Comparison of ENCODE assay signal across 1 cellular context in genomic region chr10:80408198-80409085, GRCh38.
TF ChIP-seq lines count a peak whose summit lies in the region.

Gene PRXL2A (plus strand): TSS chr10:80408551. CDS start chr10:80420468, 11,917 bp downstream.

TF ChIP-seq in HepG2, 621 proteins besides CTCF, POLR2A, EP300 and RAD21 (continued from another document and continues in another):
- TF ChIP-seq MED8 (CRISPR knock-in tag; IDR thresholded peaks at IDR 0.05; ENCODE audit: insufficient replicate concordance) (peak; percentile 84), ZNF841 (CRISPR knock-in tag; IDR thresholded peaks at IDR 0.05; ENCODE audit: borderline replicate concordance) (no peak), ZNF652 (CRISPR knock-in tag; IDR thresholded peaks at IDR 0.05; ENCODE audit: borderline replicate concordance, low read depth) (no peak), HIVEP1 (CRISPR knock-in tag; IDR thresholded peaks at IDR 0.05) (peak; percentile 26; the same call in 1 of the 2 replicates), ETV5 (CRISPR knock-in tag; IDR thresholded peaks at IDR 0.05; ENCODE audit: borderline replicate concordance) (peak; percentile 56; the same call in 1 of the 2 replicates), PRMT3 (CRISPR knock-in tag; IDR thresholded peaks at IDR 0.05; ENCODE audit: borderline replicate concordance, low read depth) (peak; percentile 66; the same call in 1 of the 2 replicates), ZNF576 (CRISPR knock-in tag; IDR thresholded peaks at IDR 0.05) (peak; percentile 52; the same call in 1 of the 2 replicates), CC2D1A (CRISPR knock-in tag; IDR thresholded peaks at IDR 0.05) (no peak), ZNF30 (CRISPR knock-in tag; IDR thresholded peaks at IDR 0.05) (no peak), GTF2F1 (IDR thresholded peaks at IDR 0.05; ENCODE audit: low read length) (no peak), SMAD9 (CRISPR knock-in tag; IDR thresholded peaks at IDR 0.05) (no peak), SMARCC2 (IDR thresholded peaks at IDR 0.05) (no peak), SALL2 (CRISPR knock-in tag; IDR thresholded peaks at IDR 0.05) (no peak), IRF2 (CRISPR knock-in tag; IDR thresholded peaks at IDR 0.05) (no peak; the same call in 1 of the 2 replicates), ZSCAN25 (CRISPR knock-in tag; IDR thresholded peaks at IDR 0.05) (peak; percentile 66), CCDC6 (CRISPR knock-in tag; IDR thresholded peaks at IDR 0.05) (peak; percentile 87; the same call in 1 of the 2 replicates), HNF4A (CRISPR knock-in tag; IDR thresholded peaks at IDR 0.05) (peak; percentile 40; the same call in 1 of the 2 replicates), SIX1 (CRISPR knock-in tag; IDR thresholded peaks at IDR 0.05; ENCODE audit: borderline replicate concordance) (0 out of 2 replicates have a peak, but pooled peaks have one; percentile 27), KDM2A (CRISPR knock-in tag; IDR thresholded peaks at IDR 0.05; ENCODE audit: borderline replicate concordance, low read depth) (0 out of 2 replicates have a peak, but pooled peaks have one; percentile 65), TOPORS (CRISPR knock-in tag; IDR thresholded peaks at IDR 0.05) (peak; percentile 59), E2F1 (CRISPR knock-in tag; IDR thresholded peaks at IDR 0.05) (peak; percentile 62; the same call in 1 of the 2 replicates), ZBTB20 (CRISPR knock-in tag; IDR thresholded peaks at IDR 0.05; ENCODE audit: borderline replicate concordance, low read depth) (no peak), MXD4 (CRISPR knock-in tag; IDR thresholded peaks at IDR 0.05) (peak; percentile 67; the same call in 1 of the 2 replicates), TCF12 (IDR thresholded peaks at IDR 0.05) (no peak), TCF12 (CRISPR knock-in tag; IDR thresholded peaks at IDR 0.05) (peak; percentile 88), ZNF549 (CRISPR knock-in tag; IDR thresholded peaks at IDR 0.05) (peak; percentile 61; the same call in 1 of the 2 replicates), PCBP1 (IDR thresholded peaks at IDR 0.05; ENCODE audit: borderline replicate concordance, low read depth, low read length) (0 out of 2 replicates have a peak, but pooled peaks have one; percentile 21), MEIS2 (CRISPR knock-in tag; IDR thresholded peaks at IDR 0.05) (peak; percentile 68; the same call in 1 of the 2 replicates), ZKSCAN5 (CRISPR knock-in tag; IDR thresholded peaks at IDR 0.05) (no peak), GZF1 (CRISPR knock-in tag; IDR thresholded peaks at IDR 0.05) (peak; percentile 52; the same call in 1 of the 2 replicates), ESRRA (CRISPR knock-in tag; IDR thresholded peaks at IDR 0.05; ENCODE audit: low read depth) (no peak; the same call in 1 of the 2 replicates), KMT2A (CRISPR knock-in tag; IDR thresholded peaks at IDR 0.05) (0 out of 2 replicates have a peak, but pooled peaks have one; percentile 44), MTA3 (CRISPR knock-in tag; IDR thresholded peaks at IDR 0.05) (no peak), PITX1 (CRISPR knock-in tag; IDR thresholded peaks at IDR 0.05) (peak; percentile 34; the same call in 1 of the 2 replicates), CENPT (CRISPR knock-in tag; IDR thresholded peaks at IDR 0.05; ENCODE audit: low read depth) (0 out of 2 replicates have a peak, but pooled peaks have one; percentile 29), MTF1 (CRISPR knock-in tag; IDR thresholded peaks at IDR 0.05) (peak; percentile 23; the same call in 1 of the 2 replicates), HDAC2 (CRISPR knock-in tag; IDR thresholded peaks at IDR 0.05) (no peak), STAG1 (CRISPR knock-in tag; IDR thresholded peaks at IDR 0.05) (peak; percentile 18; the same call in 1 of the 2 replicates), SATB2 (CRISPR knock-in tag; IDR thresholded peaks at IDR 0.05) (peak; percentile 60; the same call in 1 of the 2 replicates), MYNN (CRISPR knock-in tag; IDR thresholded peaks at IDR 0.05; ENCODE audit: low read depth) (no peak), PHF21A (CRISPR knock-in tag; IDR thresholded peaks at IDR 0.05) (peak; percentile 54), BRD4 (CRISPR knock-in tag; IDR thresholded peaks at IDR 0.05) (peak; percentile 89), ZC3H13 (CRISPR knock-in tag; IDR thresholded peaks at IDR 0.05) (no peak; the same call in none of the 2 replicates)
- TF ChIP-seq, protein P1, sequence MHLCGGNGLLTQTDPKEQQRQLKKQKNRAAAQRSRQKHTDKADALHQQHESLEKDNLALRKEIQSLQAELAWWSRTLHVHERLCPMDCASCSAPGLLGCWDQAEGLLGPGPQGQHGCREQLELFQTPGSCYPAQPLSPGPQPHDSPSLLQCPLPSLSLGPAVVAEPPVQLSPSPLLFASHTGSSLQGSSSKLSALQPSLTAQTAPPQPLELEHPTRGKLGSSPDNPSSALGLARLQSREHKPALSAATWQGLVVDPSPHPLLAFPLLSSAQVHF (CRISPR knock-in tag; IDR thresholded peaks at IDR 0.05): peak; percentile 88
- TF ChIP-seq, protein P2, sequence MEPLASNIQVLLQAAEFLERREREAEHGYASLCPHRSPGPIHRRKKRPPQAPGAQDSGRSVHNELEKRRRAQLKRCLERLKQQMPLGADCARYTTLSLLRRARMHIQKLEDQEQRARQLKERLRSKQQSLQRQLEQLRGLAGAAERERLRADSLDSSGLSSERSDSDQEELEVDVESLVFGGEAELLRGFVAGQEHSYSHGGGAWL (CRISPR knock-in tag; IDR thresholded peaks at IDR 0.05): 0 out of 2 replicates have a peak, but pooled peaks have one; percentile 60
- TF ChIP-seq, protein P3, sequence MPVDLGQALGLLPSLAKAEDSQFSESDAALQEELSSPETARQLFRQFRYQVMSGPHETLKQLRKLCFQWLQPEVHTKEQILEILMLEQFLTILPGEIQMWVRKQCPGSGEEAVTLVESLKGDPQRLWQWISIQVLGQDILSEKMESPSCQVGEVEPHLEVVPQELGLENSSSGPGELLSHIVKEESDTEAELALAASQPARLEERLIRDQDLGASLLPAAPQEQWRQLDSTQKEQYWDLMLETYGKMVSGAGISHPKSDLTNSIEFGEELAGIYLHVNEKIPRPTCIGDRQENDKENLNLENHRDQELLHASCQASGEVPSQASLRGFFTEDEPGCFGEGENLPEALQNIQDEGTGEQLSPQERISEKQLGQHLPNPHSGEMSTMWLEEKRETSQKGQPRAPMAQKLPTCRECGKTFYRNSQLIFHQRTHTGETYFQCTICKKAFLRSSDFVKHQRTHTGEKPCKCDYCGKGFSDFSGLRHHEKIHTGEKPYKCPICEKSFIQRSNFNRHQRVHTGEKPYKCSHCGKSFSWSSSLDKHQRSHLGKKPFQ (CRISPR knock-in tag; IDR thresholded peaks at IDR 0.05; ENCODE audit: insufficient replicate concordance): peak; percentile 5
- TF ChIP-seq, protein P4, sequence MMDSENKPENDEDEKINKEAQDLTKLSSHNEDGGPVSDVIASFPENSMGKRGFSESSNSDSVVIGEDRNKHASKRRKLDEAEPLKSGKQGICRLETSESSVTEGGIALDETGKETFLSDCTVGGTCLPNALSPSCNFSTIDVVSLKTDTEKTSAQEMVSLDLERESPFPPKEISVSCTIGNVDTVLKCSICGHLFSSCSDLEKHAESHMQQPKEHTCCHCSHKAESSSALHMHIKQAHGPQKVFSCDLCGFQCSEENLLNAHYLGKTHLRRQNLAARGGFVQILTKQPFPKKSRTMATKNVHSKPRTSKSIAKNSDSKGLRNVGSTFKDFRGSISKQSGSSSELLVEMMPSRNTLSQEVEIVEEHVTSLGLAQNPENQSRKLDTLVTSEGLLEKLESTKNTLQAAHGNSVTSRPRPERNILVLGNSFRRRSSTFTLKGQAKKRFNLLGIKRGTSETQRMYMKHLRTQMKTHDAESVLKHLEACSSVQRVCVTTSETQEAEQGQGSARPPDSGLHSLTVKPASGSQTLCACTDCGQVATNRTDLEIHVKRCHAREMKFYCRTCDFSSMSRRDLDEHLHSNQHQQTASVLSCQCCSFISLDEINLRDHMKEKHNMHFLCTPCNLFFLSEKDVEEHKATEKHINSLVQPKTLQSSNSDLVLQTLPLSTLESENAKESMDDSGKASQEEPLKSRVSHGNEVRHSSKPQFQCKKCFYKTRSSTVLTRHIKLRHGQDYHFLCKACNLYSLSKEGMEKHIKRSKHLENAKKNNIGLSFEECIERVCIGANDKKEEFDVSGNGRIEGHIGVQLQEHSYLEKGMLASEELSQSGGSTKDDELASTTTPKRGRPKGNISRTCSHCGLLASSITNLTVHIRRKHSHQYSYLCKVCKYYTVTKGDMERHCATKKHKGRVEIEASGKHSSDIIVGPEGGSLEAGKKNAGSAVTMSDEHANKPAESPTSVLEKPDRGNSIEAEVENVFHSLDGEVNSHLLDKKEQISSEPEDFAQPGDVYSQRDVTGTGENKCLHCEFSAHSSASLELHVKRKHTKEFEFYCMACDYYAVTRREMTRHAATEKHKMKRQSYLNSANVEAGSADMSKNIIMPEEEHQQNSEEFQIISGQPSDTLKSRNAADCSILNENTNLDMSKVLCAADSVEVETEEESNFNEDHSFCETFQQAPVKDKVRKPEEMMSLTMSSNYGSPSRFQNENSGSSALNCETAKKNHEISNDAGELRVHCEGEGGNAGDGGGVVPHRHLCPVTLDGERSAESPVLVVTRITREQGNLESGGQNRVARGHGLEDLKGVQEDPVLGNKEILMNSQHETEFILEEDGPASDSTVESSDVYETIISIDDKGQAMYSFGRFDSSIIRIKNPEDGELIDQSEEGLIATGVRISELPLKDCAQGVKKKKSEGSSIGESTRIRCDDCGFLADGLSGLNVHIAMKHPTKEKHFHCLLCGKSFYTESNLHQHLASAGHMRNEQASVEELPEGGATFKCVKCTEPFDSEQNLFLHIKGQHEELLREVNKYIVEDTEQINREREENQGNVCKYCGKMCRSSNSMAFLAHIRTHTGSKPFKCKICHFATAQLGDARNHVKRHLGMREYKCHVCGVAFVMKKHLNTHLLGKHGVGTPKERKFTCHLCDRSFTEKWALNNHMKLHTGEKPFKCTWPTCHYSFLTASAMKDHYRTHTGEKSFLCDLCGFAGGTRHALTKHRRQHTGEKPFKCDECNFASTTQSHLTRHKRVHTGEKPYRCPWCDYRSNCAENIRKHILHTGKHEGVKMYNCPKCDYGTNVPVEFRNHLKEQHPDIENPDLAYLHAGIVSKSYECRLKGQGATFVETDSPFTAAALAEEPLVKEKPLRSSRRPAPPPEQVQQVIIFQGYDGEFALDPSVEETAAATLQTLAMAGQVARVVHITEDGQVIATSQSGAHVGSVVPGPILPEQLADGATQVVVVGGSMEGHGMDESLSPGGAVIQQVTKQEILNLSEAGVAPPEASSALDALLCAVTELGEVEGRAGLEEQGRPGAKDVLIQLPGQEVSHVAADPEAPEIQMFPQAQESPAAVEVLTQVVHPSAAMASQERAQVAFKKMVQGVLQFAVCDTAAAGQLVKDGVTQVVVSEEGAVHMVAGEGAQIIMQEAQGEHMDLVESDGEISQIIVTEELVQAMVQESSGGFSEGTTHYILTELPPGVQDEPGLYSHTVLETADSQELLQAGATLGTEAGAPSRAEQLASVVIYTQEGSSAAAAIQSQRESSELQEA (CRISPR knock-in tag; IDR thresholded peaks at IDR 0.05; ENCODE audit: not compliant biosample characterization): peak; percentile 91
- TF ChIP-seq, protein P5, sequence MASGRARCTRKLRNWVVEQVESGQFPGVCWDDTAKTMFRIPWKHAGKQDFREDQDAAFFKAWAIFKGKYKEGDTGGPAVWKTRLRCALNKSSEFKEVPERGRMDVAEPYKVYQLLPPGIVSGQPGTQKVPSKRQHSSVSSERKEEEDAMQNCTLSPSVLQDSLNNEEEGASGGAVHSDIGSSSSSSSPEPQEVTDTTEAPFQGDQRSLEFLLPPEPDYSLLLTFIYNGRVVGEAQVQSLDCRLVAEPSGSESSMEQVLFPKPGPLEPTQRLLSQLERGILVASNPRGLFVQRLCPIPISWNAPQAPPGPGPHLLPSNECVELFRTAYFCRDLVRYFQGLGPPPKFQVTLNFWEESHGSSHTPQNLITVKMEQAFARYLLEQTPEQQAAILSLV (CRISPR knock-in tag; IDR thresholded peaks at IDR 0.05; ENCODE audit: borderline replicate concordance): 0 out of 2 replicates have a peak, but pooled peaks have one; percentile 31
- TF ChIP-seq, protein P6, sequence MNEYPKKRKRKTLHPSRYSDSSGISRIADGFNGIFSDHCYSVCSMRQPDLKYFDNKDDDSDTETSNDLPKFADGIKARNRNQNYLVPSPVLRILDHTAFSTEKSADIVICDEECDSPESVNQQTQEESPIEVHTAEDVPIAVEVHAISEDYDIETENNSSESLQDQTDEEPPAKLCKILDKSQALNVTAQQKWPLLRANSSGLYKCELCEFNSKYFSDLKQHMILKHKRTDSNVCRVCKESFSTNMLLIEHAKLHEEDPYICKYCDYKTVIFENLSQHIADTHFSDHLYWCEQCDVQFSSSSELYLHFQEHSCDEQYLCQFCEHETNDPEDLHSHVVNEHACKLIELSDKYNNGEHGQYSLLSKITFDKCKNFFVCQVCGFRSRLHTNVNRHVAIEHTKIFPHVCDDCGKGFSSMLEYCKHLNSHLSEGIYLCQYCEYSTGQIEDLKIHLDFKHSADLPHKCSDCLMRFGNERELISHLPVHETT (CRISPR knock-in tag; conservative IDR thresholded peaks at IDR 0.05): peak; percentile 86
- TF ChIP-seq, protein P7, sequence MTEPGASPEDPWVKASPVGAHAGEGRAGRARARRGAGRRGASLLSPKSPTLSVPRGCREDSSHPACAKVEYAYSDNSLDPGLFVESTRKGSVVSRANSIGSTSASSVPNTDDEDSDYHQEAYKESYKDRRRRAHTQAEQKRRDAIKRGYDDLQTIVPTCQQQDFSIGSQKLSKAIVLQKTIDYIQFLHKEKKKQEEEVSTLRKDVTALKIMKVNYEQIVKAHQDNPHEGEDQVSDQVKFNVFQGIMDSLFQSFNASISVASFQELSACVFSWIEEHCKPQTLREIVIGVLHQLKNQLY (CRISPR knock-in tag; IDR thresholded peaks at IDR 0.05): peak; percentile 21; the same call in 1 of the 2 replicates
- TF ChIP-seq, protein P8, sequence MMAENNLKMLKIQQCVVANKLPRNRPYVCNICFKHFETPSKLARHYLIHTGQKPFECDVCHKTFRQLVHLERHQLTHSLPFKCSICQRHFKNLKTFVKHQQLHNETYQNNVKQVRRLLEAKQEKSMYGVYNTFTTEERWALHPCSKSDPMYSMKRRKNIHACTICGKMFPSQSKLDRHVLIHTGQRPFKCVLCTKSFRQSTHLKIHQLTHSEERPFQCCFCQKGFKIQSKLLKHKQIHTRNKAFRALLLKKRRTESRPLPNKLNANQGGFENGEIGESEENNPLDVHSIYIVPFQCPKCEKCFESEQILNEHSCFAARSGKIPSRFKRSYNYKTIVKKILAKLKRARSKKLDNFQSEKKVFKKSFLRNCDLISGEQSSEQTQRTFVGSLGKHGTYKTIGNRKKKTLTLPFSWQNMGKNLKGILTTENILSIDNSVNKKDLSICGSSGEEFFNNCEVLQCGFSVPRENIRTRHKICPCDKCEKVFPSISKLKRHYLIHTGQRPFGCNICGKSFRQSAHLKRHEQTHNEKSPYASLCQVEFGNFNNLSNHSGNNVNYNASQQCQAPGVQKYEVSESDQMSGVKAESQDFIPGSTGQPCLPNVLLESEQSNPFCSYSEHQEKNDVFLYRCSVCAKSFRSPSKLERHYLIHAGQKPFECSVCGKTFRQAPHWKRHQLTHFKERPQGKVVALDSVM (CRISPR knock-in tag; IDR thresholded peaks at IDR 0.05): no peak
